ENCODE assay signal across 8 cellular contexts in the genomic region with DNA sequence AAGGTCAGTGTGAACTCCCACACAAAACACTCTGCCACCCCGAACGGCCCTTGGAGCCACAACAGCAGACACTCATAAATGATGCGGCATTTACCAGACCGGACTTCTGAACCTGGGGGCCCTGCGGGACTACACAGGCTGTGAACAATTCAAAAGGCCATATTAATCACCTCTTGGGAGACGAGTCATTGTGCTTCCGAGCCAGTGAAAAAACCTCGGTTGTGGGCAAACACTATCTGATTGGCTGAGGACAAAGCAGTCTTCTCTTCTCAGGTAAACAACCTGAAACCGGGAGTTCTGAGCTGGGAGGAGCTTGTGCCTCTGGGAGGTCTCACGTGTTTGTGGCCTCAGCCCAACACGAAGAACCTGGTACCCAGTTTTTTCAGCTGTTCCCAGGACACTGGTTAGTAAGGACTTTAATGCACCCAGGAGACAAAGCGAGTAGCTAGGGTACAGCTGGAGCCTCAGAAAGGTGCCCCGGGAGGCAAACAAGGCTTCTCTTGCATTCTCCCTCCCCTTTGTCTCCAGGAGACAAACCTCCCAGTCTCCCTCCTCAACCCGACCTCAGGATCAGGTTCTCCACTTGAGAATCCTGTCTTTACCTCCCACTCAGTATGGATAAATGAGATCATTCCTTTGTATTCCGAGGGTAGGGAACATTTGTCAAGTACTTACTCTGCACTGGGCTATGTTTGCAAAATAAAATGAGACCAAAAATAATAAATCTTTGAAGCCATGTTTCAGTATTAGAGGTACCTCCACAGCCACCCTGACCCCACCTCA. TPM values are rescaled to one million over a fixed set of nuclear protein-coding genes. Genes with fewer than 3 reads are reported as not detected.
A peak's percentile ranks its signal among the peaks of the same experiment; 100 is the strongest.
DNase-seq lines count a peak whose midpoint lies in the region; ATAC-seq and TF ChIP-seq lines count a peak whose summit lies in the region.

No MANE protein-coding gene starts in this region.

- DNase-seq in HK-2 (ENCODE audit: unreplicated experiment) (peak; percentile 26), NCI-H2196 treated with DMSO at 0.1 percent for 48 hours (lab: John Stamatoyannopoulos, UW; ENCODE audit: unreplicated experiment) (peak; percentile 64), epithelial cell of proximal tubule (ENCODE audit: low read depth) (peak; percentile 35), anterior cingulate cortex (lab: John Stamatoyannopoulos, UW) (no peak)

- H3K27me3 ChIP-seq in rectal smooth muscle tissue (ENCODE audit: control insufficient read depth, insufficient read depth, low read length), result no peaks in the 10 kb centered on the region

- H3K4me3 ChIP-seq in epithelial cell of proximal tubule (ENCODE audit: low read depth, low read length) (no peak overlapping the region), rectal smooth muscle tissue (ENCODE audit: low read length) (no peak overlapping the region)

- H3K27ac ChIP-seq in rectal smooth muscle tissue (ENCODE audit: low read depth, low read length), result peak overlapping the region; percentile 30

- peaks cover 22% of the 10 kb centered on the region for H3K4me1 ChIP-seq in rectal smooth muscle tissue (ENCODE audit: control insufficient read depth, insufficient read depth, low read length)

- H3K9ac ChIP-seq in rectal smooth muscle tissue (ENCODE audit: low read length), result no peak overlapping the region

- no peak for TF ChIP-seq CTCF in epithelial cell of proximal tubule (conservative IDR thresholded peaks at IDR 0.05; ENCODE audit: low read depth, low read length)

- ATAC-seq in GM18873 (IDR thresholded peaks at IDR 0.05; ENCODE audit: low FRiP score, unreplicated experiment) (no peak), HG02840 (IDR thresholded peaks at IDR 0.05; ENCODE audit: low FRiP score, unreplicated experiment) (no peak), GM18517 (IDR thresholded peaks at IDR 0.05; ENCODE audit: unreplicated experiment) (no peak)

- H3K36me3 ChIP-seq in rectal smooth muscle tissue (ENCODE audit: control insufficient read depth, insufficient read depth, low read length), result no peaks in the 10 kb centered on the region

RNA-seq across cellular contexts. Expression of a gene that starts 35.2 kb away (rescaled TPM):
- total RNA-seq in epithelial cell of proximal tubule, result 0.06 and 0.07 TPM in 2 replicates

Comparison
In these comparisons a context has a peak if more than half of its experiments do, and no peak if none do; other contexts are left out.
1. DNase-seq: peak in HK-2 (single experiment), NCI-H2196 treated with DMSO at 0.1 percent for 48 hours (single experiment) and epithelial cell of proximal tubule (single experiment); none in anterior cingulate cortex (0 of 58).